In genomic region chr9:108468364-108468763, GRCh38 we compare ENCODE assay signal across 7 cellular contexts.
A peak's percentile ranks its signal among the peaks of the same experiment; 100 is the strongest.
DNase-seq lines count a peak whose midpoint lies in the region; ATAC-seq and TF ChIP-seq lines count a peak whose summit lies in the region.

No MANE protein-coding gene starts in this region.

- no peaks in the 10 kb centered on the region for H3K27me3 Mint-ChIP-seq in activated CD8-positive, alpha-beta T cell treated with anti-CD3 and anti-CD28 coated beads for 36 hours

- H4K20me1 ChIP-seq in DND-41 (ENCODE audit: insufficient read depth, low read length), result no peaks in the 10 kb centered on the region

- H3K27ac Mint-ChIP-seq in activated CD8-positive, alpha-beta T cell treated with anti-CD3 and anti-CD28 coated beads for 36 hours, result no peak overlapping the region

- H3K27me3 ChIP-seq in DND-41 (ENCODE audit: insufficient read depth, low read length, poor library complexity) (no peaks in the 10 kb centered on the region), right lobe of liver (no peaks in the 10 kb centered on the region)

- TF ChIP-seq CTCF in DND-41 (IDR thresholded peaks at IDR 0.05; ENCODE audit: borderline replicate concordance, extremely low read depth, low read length, poor library complexity, severe bottlenecking) (peak; percentile 46), right lobe of liver (IDR thresholded peaks at IDR 0.05) (peak; percentile 8 to 28 (median 23))
- peak; percentile 44 for TF ChIP-seq CTCF in activated CD8-positive, alpha-beta T cell treated with anti-CD3 and anti-CD28 coated beads for 36 hours (IDR thresholded peaks at IDR 0.05)

- WGBS in right lobe of liver (ENCODE audit: insufficient coverage, low coverage, low lambda C conversion rate, missing lambda C conversion rate), result 81% methylated on average over 4 of the region's 4 CpGs

- intact Hi-C loops in activated CD8-positive, alpha-beta T cell treated with anti-CD3 and anti-CD28 coated beads for 36 hours (cut with micrococcal nuclease), result no loop called here
- intact Hi-C loops in right lobe of liver (cut with DNase I), result no loop called here

- H3K4me3 Mint-ChIP-seq in activated CD8-positive, alpha-beta T cell treated with anti-CD3 and anti-CD28 coated beads for 36 hours, result no peak overlapping the region

- POLR2A ChIA-PET in activated CD8-positive, alpha-beta T cell treated with anti-CD3 and anti-CD28 coated beads for 36 hours (lab: Charles Lee), result no interaction called here

- H3K4me2 ChIP-seq in DND-41 (ENCODE audit: insufficient read depth, low read length), result no peak overlapping the region

- H3K27ac ChIP-seq in DND-41 (ENCODE audit: low read length), result no peak overlapping the region
- no peak overlapping the region for H3K27ac ChIP-seq in right lobe of liver

- no peak for ATAC-seq in DND-41 (ENCODE audit: insufficient read depth, low read depth)
- ATAC-seq in GM19043 (IDR thresholded peaks at IDR 0.05; ENCODE audit: low read depth, unreplicated experiment), result peak; percentile 68
- no peak for ATAC-seq in activated CD8-positive, alpha-beta T cell treated with anti-CD3 and anti-CD28 coated beads for 36 hours
- no peak for ATAC-seq in right lobe of liver

- DNase-seq in DND-41, result peak; percentile 34
- peak; percentile 42 for DNase-seq in Jurkat, Clone E6-1 (ENCODE audit: low read depth, low spot score)
- DNase-seq in activated CD8-positive, alpha-beta T cell treated with anti-CD3 and anti-CD28 coated beads for 36 hours, result peak; percentile 58
- DNase-seq in right lobe of liver, result no peak
- no peak for DNase-seq in DMS153 treated with DMSO at 0.1 percent for 48 hours (lab: John Stamatoyannopoulos, UW; ENCODE audit: unreplicated experiment)
- no peak for DNase-seq in ureter (ENCODE audit: low spot score)

- H2AFZ ChIP-seq in DND-41 (ENCODE audit: low read depth, low read length), result no peak overlapping the region

- H3K4me1 Mint-ChIP-seq in activated CD8-positive, alpha-beta T cell treated with anti-CD3 and anti-CD28 coated beads for 36 hours (ENCODE audit: low read depth), result no peaks in the 10 kb centered on the region

- no peaks in the 10 kb centered on the region for H3K9me3 Mint-ChIP-seq in activated CD8-positive, alpha-beta T cell treated with anti-CD3 and anti-CD28 coated beads for 36 hours

- H3K4me1 ChIP-seq in DND-41 (ENCODE audit: insufficient read depth, low read length) (no peaks in the 10 kb centered on the region), right lobe of liver (peaks cover 0 to 9% (median 0%) of the 10 kb centered on the region in 4 donors)

- H3K36me3 Mint-ChIP-seq in activated CD8-positive, alpha-beta T cell treated with anti-CD3 and anti-CD28 coated beads for 36 hours (ENCODE audit: low read depth), result no peaks in the 10 kb centered on the region

- CTCF ChIA-PET in activated CD8-positive, alpha-beta T cell treated with anti-CD3 and anti-CD28 coated beads for 36 hours (lab: Charles Lee), result interaction anchor here (0.9 to 1.5 kb wide), 5 partner anchors 10 to 295 kb away, joined by 3 to 4 read pairs (median 3); no protein-coding TSS in a partner anchor

- H3K4me3 ChIP-seq in DND-41 (ENCODE audit: low read depth in 1 of 2, low read length in 2 of 2) (no peak overlapping the region), right lobe of liver (no peak overlapping the region)
- no peak overlapping the region for H3K4me3 ChIP-seq in Jurkat, Clone E6-1 (ENCODE audit: low read length)

- TF ChIP-seq POLR2A in right lobe of liver (IDR thresholded peaks at IDR 0.05), result no peak

- H3K9ac ChIP-seq in DND-41 (ENCODE audit: low read depth, low read length), result no peak overlapping the region

- no peaks in the 10 kb centered on the region for H3K79me2 ChIP-seq in DND-41 (ENCODE audit: insufficient read depth, low read length)

- H3K9me3 ChIP-seq in DND-41 (ENCODE audit: insufficient read depth, low read length, severe bottlenecking) (no peaks in the 10 kb centered on the region), right lobe of liver (no peaks in the 10 kb centered on the region)

- H3K36me3 ChIP-seq in DND-41 (ENCODE audit: insufficient read depth, low read length), result no peaks in the 10 kb centered on the region
- H3K36me3 ChIP-seq in right lobe of liver, result no peaks in the 10 kb centered on the region

Comparison
In these comparisons a context has a peak if more than half of its experiments do, and no peak if none do; other contexts are left out.
1. DNase-seq: peak in DND-41 (single experiment), Jurkat, Clone E6-1 (single experiment) and activated CD8-positive, alpha-beta T cell treated with anti-CD3 and anti-CD28 coated beads for 36 hours (single experiment); none in right lobe of liver (0 of 3), DMS153 treated with DMSO at 0.1 percent for 48 hours (single experiment) and ureter (single experiment).
2. Peak in every context shown above with its lines, with median percentiles within 50 percentile points of each other: CTCF ChIP-seq.